8 cellular contexts compared by ENCODE assay signal in the genomic region with DNA sequence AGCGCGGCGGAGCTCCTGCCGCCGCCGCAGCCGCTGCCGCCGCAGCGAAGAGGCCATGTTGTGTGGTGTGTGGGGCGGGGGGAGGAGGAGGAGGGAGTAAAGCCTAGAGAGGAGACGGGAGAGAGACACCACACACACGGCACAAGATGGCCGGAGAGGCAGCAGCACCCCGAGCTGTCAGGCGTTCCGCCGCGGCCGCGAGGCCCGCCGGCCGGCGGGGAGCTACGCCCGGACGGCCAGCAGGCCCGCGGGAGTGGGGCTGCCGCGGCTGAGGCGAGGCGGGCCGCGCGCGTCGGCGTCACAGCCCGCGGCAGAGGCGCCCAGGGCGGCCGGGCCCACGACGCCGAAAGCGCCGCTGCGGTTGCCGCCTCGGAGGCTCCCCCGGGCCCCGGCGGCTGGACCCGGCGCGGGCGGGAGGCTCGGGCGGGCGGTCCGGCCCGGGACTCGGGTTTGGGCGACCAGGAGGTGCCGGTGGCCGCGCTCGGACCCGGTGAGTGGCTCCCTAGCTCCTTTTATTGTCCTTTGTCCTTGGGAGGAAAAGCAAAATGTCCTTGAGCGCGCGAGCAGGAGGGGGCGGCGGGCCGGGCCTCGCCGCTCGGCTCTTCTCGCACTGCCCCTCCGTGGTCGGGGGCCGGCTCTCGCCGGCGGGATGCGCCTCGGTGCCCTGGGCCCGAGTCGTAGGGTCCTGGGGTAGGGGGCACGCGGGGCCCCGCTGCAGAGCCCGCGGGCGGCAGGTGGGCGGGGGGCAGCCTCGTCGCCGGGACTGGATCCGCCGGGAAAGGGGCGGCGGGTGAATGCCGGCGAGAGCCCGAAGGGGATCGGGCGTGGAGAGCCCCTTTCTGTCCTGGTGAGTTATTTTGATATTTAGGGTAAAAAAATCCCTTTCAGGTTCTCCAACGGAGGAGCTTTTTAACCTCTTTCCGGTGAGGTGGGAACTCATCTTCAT. TPM values are rescaled to one million over a fixed set of nuclear protein-coding genes. Genes with fewer than 3 reads are reported as not detected.
A peak's percentile ranks its signal among the peaks of the same experiment; 100 is the strongest.
DNase-seq lines count a peak whose midpoint lies in the region; ATAC-seq and TF ChIP-seq lines count a peak whose summit lies in the region.

No MANE protein-coding gene starts in this region.

- TF ChIP-seq CTCF in GM06990 (IDR thresholded peaks at IDR 0.05; ENCODE audit: insufficient read depth, low read length, poor library complexity, severe bottlenecking) (no peak), epithelial cell of proximal tubule (conservative IDR thresholded peaks at IDR 0.05; ENCODE audit: low read depth, low read length) (no peak), neural cell (IDR thresholded peaks at IDR 0.05; ENCODE audit: poor library complexity, severe bottlenecking) (no peak)

- H3K4me3 ChIP-seq in GM06990 (replicated peaks; ENCODE audit: low read depth, low read length) = peak overlapping the region; percentile 87
- H3K4me3 ChIP-seq in HUES64 (ENCODE audit: low read length) = peak overlapping the region; percentile 98
- H3K4me3 ChIP-seq in epithelial cell of proximal tubule (ENCODE audit: low read depth, low read length) = peak overlapping the region; percentile 66
- peak overlapping the region; percentile 71 for H3K4me3 ChIP-seq in neural cell (ENCODE audit: low read length)

- no peaks in the 10 kb centered on the region for H3F3A ChIP-seq in neural cell (ENCODE audit: insufficient read depth, low read length, poor library complexity, severe bottlenecking)

- H3K79me2 ChIP-seq in neural cell (replicated peaks; ENCODE audit: insufficient read depth, low read length) = peaks cover 63% of the 10 kb centered on the region

- H3K27me3 ChIP-seq in GM06990 (replicated peaks; ENCODE audit: control insufficient read depth, insufficient read depth, low read length) (no peaks in the 10 kb centered on the region), HUES64 (ENCODE audit: insufficient read depth, low read length) (no peaks in the 10 kb centered on the region), neural cell (ENCODE audit: insufficient read depth, low read depth, low read length) (no peaks in the 10 kb centered on the region)

- under 1% methylated on average over 113 of the region's 113 CpGs for WGBS in HUES64

- H3K9ac ChIP-seq in HUES64 (ENCODE audit: low read depth, low read length) = peak overlapping the region; percentile 97
- H3K9ac ChIP-seq in neural cell (ENCODE audit: low read length) = peak overlapping the region; percentile 97

- TF ChIP-seq RAD21 in neural cell (conservative IDR thresholded peaks at IDR 0.05) = peak; percentile 21

- H3K4me1 ChIP-seq in HUES64 (ENCODE audit: insufficient read depth, low read length) = peaks cover 60% of the 10 kb centered on the region

- H3K36me3 ChIP-seq in GM06990 (ENCODE audit: control insufficient read depth, insufficient read depth, low read length) (no peaks in the 10 kb centered on the region; the same call in 1 of the 2 replicates), HUES64 (ENCODE audit: insufficient read depth, low read length) (peaks cover 38% of the 10 kb centered on the region), neural cell (ENCODE audit: insufficient read depth, low read length) (peaks cover 7% of the 10 kb centered on the region)

- ATAC-seq in GM21515 (IDR thresholded peaks at IDR 0.05; ENCODE audit: unreplicated experiment) = peak; percentile 64

- peak; percentile 2 for TF ChIP-seq EP300 in neural cell (conservative IDR thresholded peaks at IDR 0.05; ENCODE audit: poor library complexity, severe bottlenecking)

- no peak overlapping the region for H2AFZ ChIP-seq in neural cell (ENCODE audit: low read depth, low read length)

- DNase-seq in GM06990 (ENCODE audit: extremely low read depth, insufficient read length) (peak; percentile 52), epithelial cell of proximal tubule (ENCODE audit: low read depth) (no peak), NCI-H82 treated with DMSO at 0.1 percent for 48 hours (lab: John Stamatoyannopoulos, UW; ENCODE audit: unreplicated experiment) (no peak), cerebellar nuclear complex (lab: John Stamatoyannopoulos, UW) (no peak)
- peak; percentile 35 for DNase-seq in activated CD4-positive, alpha-beta T cell treated with anti-CD3 and anti-CD28 coated beads, Interleukin-2, amount 50 U/mL, for 1 hour

- H3K9me2 ChIP-seq in neural cell (ENCODE audit: insufficient read depth, low read length) = no peaks in the 10 kb centered on the region

- peak overlapping the region; percentile 97 for H3K27ac ChIP-seq in HUES64 (ENCODE audit: low read depth, low read length)
- H3K27ac ChIP-seq in neural cell (ENCODE audit: low read length) = peak overlapping the region; percentile 96

- no peak overlapping the region for H3K4me2 ChIP-seq in neural cell (ENCODE audit: low read length)

- peaks cover 2% of the 10 kb centered on the region for H4K20me1 ChIP-seq in neural cell (ENCODE audit: insufficient read depth)

- H3K9me3 ChIP-seq in HUES64 (ENCODE audit: insufficient read depth, low read depth, low read length) (no peaks in the 10 kb centered on the region), neural cell (ENCODE audit: low read length) (no peaks in the 10 kb centered on the region)

TF ChIP-seq in neural cell, 6 proteins besides CTCF, POLR2A, EP300 and RAD21:
- TF ChIP-seq MXI1 (conservative IDR thresholded peaks at IDR 0.05; ENCODE audit: poor library complexity, severe bottlenecking) (no peak), POLR2AphosphoS5 (IDR thresholded peaks at IDR 0.05) (peak; percentile 99), TAF1 (IDR thresholded peaks at IDR 0.05; ENCODE audit: low read depth) (peak; percentile 97), EZH2 (IDR thresholded peaks at IDR 0.05; ENCODE audit: borderline replicate concordance, insufficient read depth, low read length, poor library complexity, severe bottlenecking) (no peak), SMC3 (conservative IDR thresholded peaks at IDR 0.05; ENCODE audit: poor library complexity) (no peak)
- TF ChIP-seq, protein P1, sequence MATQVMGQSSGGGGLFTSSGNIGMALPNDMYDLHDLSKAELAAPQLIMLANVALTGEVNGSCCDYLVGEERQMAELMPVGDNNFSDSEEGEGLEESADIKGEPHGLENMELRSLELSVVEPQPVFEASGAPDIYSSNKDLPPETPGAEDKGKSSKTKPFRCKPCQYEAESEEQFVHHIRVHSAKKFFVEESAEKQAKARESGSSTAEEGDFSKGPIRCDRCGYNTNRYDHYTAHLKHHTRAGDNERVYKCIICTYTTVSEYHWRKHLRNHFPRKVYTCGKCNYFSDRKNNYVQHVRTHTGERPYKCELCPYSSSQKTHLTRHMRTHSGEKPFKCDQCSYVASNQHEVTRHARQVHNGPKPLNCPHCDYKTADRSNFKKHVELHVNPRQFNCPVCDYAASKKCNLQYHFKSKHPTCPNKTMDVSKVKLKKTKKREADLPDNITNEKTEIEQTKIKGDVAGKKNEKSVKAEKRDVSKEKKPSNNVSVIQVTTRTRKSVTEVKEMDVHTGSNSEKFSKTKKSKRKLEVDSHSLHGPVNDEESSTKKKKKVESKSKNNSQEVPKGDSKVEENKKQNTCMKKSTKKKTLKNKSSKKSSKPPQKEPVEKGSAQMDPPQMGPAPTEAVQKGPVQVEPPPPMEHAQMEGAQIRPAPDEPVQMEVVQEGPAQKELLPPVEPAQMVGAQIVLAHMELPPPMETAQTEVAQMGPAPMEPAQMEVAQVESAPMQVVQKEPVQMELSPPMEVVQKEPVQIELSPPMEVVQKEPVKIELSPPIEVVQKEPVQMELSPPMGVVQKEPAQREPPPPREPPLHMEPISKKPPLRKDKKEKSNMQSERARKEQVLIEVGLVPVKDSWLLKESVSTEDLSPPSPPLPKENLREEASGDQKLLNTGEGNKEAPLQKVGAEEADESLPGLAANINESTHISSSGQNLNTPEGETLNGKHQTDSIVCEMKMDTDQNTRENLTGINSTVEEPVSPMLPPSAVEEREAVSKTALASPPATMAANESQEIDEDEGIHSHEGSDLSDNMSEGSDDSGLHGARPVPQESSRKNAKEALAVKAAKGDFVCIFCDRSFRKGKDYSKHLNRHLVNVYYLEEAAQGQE (IDR thresholded peaks at IDR 0.05; ENCODE audit: borderline replicate concordance) = peak; percentile 61

RNA-seq across cellular contexts. Expression of gene CHD2, which starts 17.2 kb away (rescaled TPM):
- polyA plus RNA-seq in HUES64 (2013, experiment 1 of 2) = 15.8 TPM
- 24.0 TPM for polyA plus RNA-seq in HUES64 (2013, experiment 2 of 2)
- 19.5 and 26.5 TPM in 2 replicates for total RNA-seq in epithelial cell of proximal tubule
- polyA plus RNA-seq in neural cell = 101 and 113 TPM in 2 replicates
- 222 and 250 TPM in 2 replicates for polyA minus RNA-seq in neural cell

Comparison
In these comparisons a context has a peak if more than half of its experiments do, and no peak if none do; other contexts are left out.
1. DNase-seq: peak in GM06990 (single experiment) and activated CD4-positive, alpha-beta T cell treated with anti-CD3 and anti-CD28 coated beads, Interleukin-2, amount 50 U/mL, for 1 hour (single experiment); none in epithelial cell of proximal tubule (single experiment), NCI-H82 treated with DMSO at 0.1 percent for 48 hours (single experiment) and cerebellar nuclear complex (0 of 2).
2. Peak in every context shown above with its lines, with median percentiles within 50 percentile points of each other: H3K4me3 ChIP-seq.